ENCODE assay signal across 21 cellular contexts in genomic region chr14:100410056-100410565, GRCh38. TPM values are rescaled to one million over a fixed set of nuclear protein-coding genes. Genes with fewer than 3 reads are reported as not detected.
A peak's percentile ranks its signal among the peaks of the same experiment; 100 is the strongest.
DNase-seq lines count a peak whose midpoint lies in the region; ATAC-seq and TF ChIP-seq lines count a peak whose summit lies in the region.
"Had no signal": no experiment of that assay in that cellular context is flagged by ENCODE, and none has a peak within 500 bp of the region (broad histone marks: within the 10 kb centered on the region; RNA-seq: fewer than 3 reads in every experiment).

No MANE protein-coding gene starts in this region.

- H3K9ac ChIP-seq in H9 (ENCODE audit: extremely low read depth, insufficient read length, low read length) (no peak overlapping the region), neural progenitor cell (no peak overlapping the region)

- no peak overlapping the region for H3T11ph ChIP-seq in H9 (ENCODE audit: low read length)

- H3K27ac ChIP-seq in H9 (ENCODE audit: insufficient read length, low read depth, low read length): no peak overlapping the region
- H3K27ac ChIP-seq in foreskin keratinocyte: no peak overlapping the region
- H3K27ac ChIP-seq in neural progenitor cell: no peak overlapping the region
- H3K27ac ChIP-seq: lower lobe of right lung, right atrium auricular region had no signal

- H3K4me2 ChIP-seq in H9 (ENCODE audit: insufficient read depth, insufficient read length, low read length): peak overlapping the region; percentile 18
- H3K4me2 ChIP-seq in neural progenitor cell: no peak overlapping the region

- DNase-seq in H9: peak; percentile 61
- DNase-seq in astrocyte of the cerebellum (ENCODE audit: low read depth): peak; percentile 83
- DNase-seq in foreskin keratinocyte: peak; percentile 8 to 52
- peak; percentile 49 for DNase-seq in neural progenitor cell (ENCODE audit: low spot score)
- DNase-seq in AG08396 (ENCODE audit: low spot score): no peak
- DNase-seq in NCI-H510A (lab: John Stamatoyannopoulos, UW): no peak
- DNase-seq in NCI-H524 (lab: John Stamatoyannopoulos, UW): no peak
- DNase-seq: activated CD4-positive, CD25-positive, alpha-beta regulatory T cell treated with anti-CD3 and anti-CD28 coated beads, Interleukin-2, amount 50 U/mL, for 72 hours; activated CD8-positive, alpha-beta memory T cell treated with anti-CD3 and anti-CD28 coated beads, Interleukin-2, amount 10 ng/mL, durations not matched to agents 7 days and 5 days; activated gamma-delta T cell treated with Interleukin-2 at 50 U/mL for 16 hours; aorta; DMS79; effector CD4-positive, alpha-beta T cell; lower lobe of right lung; NCI-H2081; NCI-H526 treated with DMSO at 0.1 percent for 48 hours; RPMI8226; stimulated activated CD4-positive, alpha-beta T cell treated with anti-CD3 and anti-CD28 coated beads, Interleukin-2, amount 100 ng/mL, for 48 hours; T-helper 2 cell had no signal

- in situ Hi-C loops in astrocyte of the cerebellum (cut with HindIII; ENCODE audit: low sequenced_read_pairs): no loop called here

- H3K79me2 ChIP-seq in H9 (ENCODE audit: insufficient read depth, low read length) (no peaks in the 10 kb centered on the region), neural progenitor cell (ENCODE audit: low read depth) (no peaks in the 10 kb centered on the region)

- H3F3A ChIP-seq in neural progenitor cell (ENCODE audit: low read depth): peaks cover 5% of the 10 kb centered on the region

- H3K18ac ChIP-seq in H9 (ENCODE audit: insufficient read length, low read depth, low read length): no peak overlapping the region

- H3K4me3 Mint-ChIP-seq in H9 (no peak overlapping the region), neural progenitor cell (no peak overlapping the region)
- H3K4me3 Mint-ChIP-seq: activated CD8-positive, alpha-beta memory T cell treated with anti-CD3 and anti-CD28 coated beads, Interleukin-2, amount 10 ng/mL, durations not matched to agents 7 days and 5 days had no signal

- H2AK5ac ChIP-seq in H9 (ENCODE audit: insufficient read length, low read length): no peak overlapping the region

- no peak overlapping the region for H2BK15ac ChIP-seq in H9 (ENCODE audit: low read depth, low read length)

- H3K9me3 Mint-ChIP-seq in H9 (no peaks in the 10 kb centered on the region), neural progenitor cell (no peaks in the 10 kb centered on the region)

- H3K79me1 ChIP-seq in H9 (ENCODE audit: insufficient read depth, low read depth, low read length, poor library complexity, severe bottlenecking): no peaks in the 10 kb centered on the region

- H3K4me1 Mint-ChIP-seq in H9 (peaks cover 47 to 50% of the 10 kb centered on the region in 2 experiments), neural progenitor cell (peaks cover 40% of the 10 kb centered on the region)

- H3K4ac ChIP-seq in H9 (ENCODE audit: low read depth, low read length): no peak overlapping the region

- TF ChIP-seq CTCF in H9 (conservative IDR thresholded peaks at IDR 0.05): no peak
- TF ChIP-seq CTCF in astrocyte of the cerebellum (IDR thresholded peaks at IDR 0.05; ENCODE audit: low read depth, low read length, missing control alignments): no peak
- TF ChIP-seq CTCF in foreskin keratinocyte (conservative IDR thresholded peaks at IDR 0.05): no peak
- no peak for TF ChIP-seq CTCF in neural progenitor cell (IDR thresholded peaks at IDR 0.05)

- H3K14ac ChIP-seq in H9 (ENCODE audit: insufficient read depth, low read length): peak overlapping the region; percentile 8; the same call in 1 of the 2 replicates

- H3K23me2 ChIP-seq in H9 (ENCODE audit: insufficient read length, low read depth, low read length, poor library complexity, severe bottlenecking): no peaks in the 10 kb centered on the region

- H2AFZ ChIP-seq in H9 (ENCODE audit: low read length) (no peak overlapping the region), neural progenitor cell (replicated peaks) (no peak overlapping the region)

- H3K36me3 ChIP-seq in neural progenitor cell: no peaks in the 10 kb centered on the region
- H3K36me3 ChIP-seq: lower lobe of right lung, right atrium auricular region had no signal

- H4K8ac ChIP-seq in H9 (replicated peaks; ENCODE audit: insufficient read length, low read depth, low read length): no peak overlapping the region

- H3K36me3 Mint-ChIP-seq in H9 (ENCODE audit: insufficient read depth in 1 of 3, low read depth in 3 of 3) (no peaks in the 10 kb centered on the region; a peak in 1 of 7 replicates), neural progenitor cell (no peaks in the 10 kb centered on the region)
- H3K36me3 Mint-ChIP-seq: activated CD8-positive, alpha-beta memory T cell treated with anti-CD3 and anti-CD28 coated beads, Interleukin-2, amount 10 ng/mL, durations not matched to agents 7 days and 5 days had no signal

- H3K27me3 Mint-ChIP-seq in H9 (ENCODE audit: low read depth) (no peaks in the 10 kb centered on the region; the same call in 1 of the 2 replicates), neural progenitor cell (ENCODE audit: insufficient read depth, low read depth) (peaks cover 2% of the 10 kb centered on the region)
- H3K27me3 Mint-ChIP-seq: activated CD8-positive, alpha-beta memory T cell treated with anti-CD3 and anti-CD28 coated beads, Interleukin-2, amount 10 ng/mL, durations not matched to agents 7 days and 5 days had no signal

- no peaks in the 10 kb centered on the region for H3K27me3 ChIP-seq in H9 (ENCODE audit: insufficient read depth, low read length)
- no peaks in the 10 kb centered on the region for H3K27me3 ChIP-seq in foreskin keratinocyte
- H3K27me3 ChIP-seq in neural progenitor cell: no peaks in the 10 kb centered on the region
- H3K27me3 ChIP-seq: right atrium auricular region had no signal

- no CpG with 5 or more reads among the region's 8 CpGs for WGBS in H9 (ENCODE audit: extremely low coverage, insufficient read length, low lambda C conversion rate)

- H3K4me3 ChIP-seq in astrocyte of the cerebellum (ENCODE audit: low read depth, low read length): no peak overlapping the region
- no peak overlapping the region for H3K4me3 ChIP-seq in neural progenitor cell
- H3K4me3 ChIP-seq: lower lobe of right lung, right atrium auricular region had no signal

- no peak overlapping the region for H3K23ac ChIP-seq in H9 (ENCODE audit: insufficient read length, low read depth, low read length)

- no peak overlapping the region for H4K5ac ChIP-seq in H9 (ENCODE audit: insufficient read length, low read depth, low read length)

- H2BK20ac ChIP-seq in H9 (ENCODE audit: low read depth, low read length, poor library complexity, severe bottlenecking): no peak overlapping the region

- no peak overlapping the region for H2BK5ac ChIP-seq in H9 (ENCODE audit: insufficient read length, low read length)

- no peaks in the 10 kb centered on the region for H3K9me3 ChIP-seq in H9 (ENCODE audit: control insufficient read depth, low read depth, low read length)
- no peaks in the 10 kb centered on the region for H3K9me3 ChIP-seq in neural progenitor cell (ENCODE audit: low read depth)
- H3K9me3 ChIP-seq: lower lobe of right lung, right atrium auricular region had no signal

- H2BK12ac ChIP-seq in H9 (ENCODE audit: insufficient read length, low read depth, low read length): no peak overlapping the region

- H3K4me1 ChIP-seq in H9 (ENCODE audit: insufficient read depth, low read length): peaks cover 12% of the 10 kb centered on the region; the same call in 1 of the 2 replicates
- H3K4me1 ChIP-seq in foreskin keratinocyte: no peaks in the 10 kb centered on the region
- peaks cover 12% of the 10 kb centered on the region for H3K4me1 ChIP-seq in neural progenitor cell

- H2BK120ac ChIP-seq in H9 (ENCODE audit: low read depth, low read length, poor library complexity, severe bottlenecking): no peak overlapping the region

- peak overlapping the region in 2 of 3 experiments; percentile 84 to 87; a peak in 5 of 7 replicates for H3K27ac Mint-ChIP-seq in H9
- H3K27ac Mint-ChIP-seq in neural progenitor cell: peak overlapping the region; percentile 6
- H3K27ac Mint-ChIP-seq: activated CD8-positive, alpha-beta memory T cell treated with anti-CD3 and anti-CD28 coated beads, Interleukin-2, amount 10 ng/mL, durations not matched to agents 7 days and 5 days had no signal

- H4K91ac ChIP-seq in H9 (ENCODE audit: insufficient read length, low read depth, low read length): no peak overlapping the region

- H3K56ac ChIP-seq in H9 (ENCODE audit: insufficient read length, low read depth, low read length): no peak overlapping the region

- ATAC-seq in foreskin keratinocyte (peak; percentile 66), GM18867 (IDR thresholded peaks at IDR 0.05; ENCODE audit: unreplicated experiment) (no peak)
- ATAC-seq: activated CD8-positive, alpha-beta memory T cell treated with anti-CD3 and anti-CD28 coated beads, Interleukin-2, amount 10 ng/mL, durations not matched to agents 7 days and 5 days; lower lobe of right lung had no signal

- H4K20me1 ChIP-seq in H9 (ENCODE audit: control insufficient read depth, insufficient read depth, insufficient read length) (no peaks in the 10 kb centered on the region), neural progenitor cell (ENCODE audit: low read depth) (no peaks in the 10 kb centered on the region)

RNA-seq across cellular contexts. Expression of gene WDR25, which starts 33.8 kb away (rescaled TPM):
- total RNA-seq in H9 (2021) (6.2 and 7.4 TPM in 2 replicates), foreskin keratinocyte (7.0 and 7.6 TPM in 2 replicates), neural progenitor cell (ENCODE audit: low replicate concordance) (4.9 and 13.6 TPM in 2 replicates)
- polyA plus RNA-seq in foreskin keratinocyte: 6.2 and 6.4 TPM in 2 replicates

Comparison
In these comparisons a context has a peak if more than half of its experiments do, and no peak if none do; other contexts are left out.
1. DNase-seq: peak in H9 (single experiment), astrocyte of the cerebellum (single experiment), foreskin keratinocyte (2 of 2) and neural progenitor cell (single experiment); none in AG08396 (single experiment), NCI-H510A (single experiment) and NCI-H524 (0 of 2).